ENCODE assay signal across 15 cellular contexts in the genomic region with DNA sequence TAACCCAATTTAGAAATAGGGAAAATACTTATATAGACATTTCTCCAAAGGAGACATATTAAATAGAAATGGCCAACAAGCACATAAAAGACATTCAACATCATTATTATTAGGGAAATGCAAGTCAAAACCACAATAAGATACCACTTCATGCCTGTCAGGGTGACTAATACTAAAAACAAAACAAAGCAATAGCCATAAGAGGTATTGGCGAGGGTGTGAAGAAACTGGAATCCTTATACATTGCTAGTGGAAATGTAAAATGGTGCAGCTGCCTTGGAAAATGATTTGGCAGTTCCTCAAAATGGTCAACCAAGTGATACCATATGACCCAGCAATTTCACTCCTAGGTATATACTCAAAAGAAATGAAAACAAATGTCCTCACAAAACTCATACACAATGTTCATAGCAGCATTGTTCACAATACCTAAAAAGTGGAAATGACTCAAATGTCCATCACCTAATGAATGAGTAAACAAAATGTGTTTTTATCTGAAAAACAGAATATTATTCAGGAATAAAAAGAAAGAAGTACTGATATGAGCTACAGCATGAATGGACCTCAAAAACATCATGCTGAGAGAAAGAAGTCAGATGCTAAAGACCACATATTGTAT. TPM values are rescaled to one million over a fixed set of nuclear protein-coding genes. Genes with fewer than 3 reads are reported as not detected.
DNase-seq lines count a peak whose midpoint lies in the region; ATAC-seq, FAIRE-seq and TF ChIP-seq lines count a peak whose summit lies in the region.
"Had no signal": no experiment of that assay in that cellular context is flagged by ENCODE, and none has a peak within 500 bp of the region (broad histone marks: within the 10 kb centered on the region; RNA-seq: fewer than 3 reads in every experiment).

No MANE protein-coding gene starts in this region.

- H2AFZ ChIP-seq in GM23248 (no peak overlapping the region), endothelial cell of umbilical vein (ENCODE audit: low read depth, low read length) (peak overlapping the region; percentile 44)

- TF ChIP-seq CTCF in endothelial cell of umbilical vein (IDR thresholded peaks at IDR 0.05; ENCODE audit: extremely low read depth in 1 of 2, insufficient read depth in 1 of 2, low read depth in 1 of 2, low read length in 2 of 2) = no peak

- intact Hi-C loops in endothelial cell of umbilical vein (cut with micrococcal nuclease) = loop anchor here (1.0 to 2.0 kb wide), 4 partner anchors 32 to 163 kb away; no protein-coding TSS in a partner anchor

- peak overlapping the region; percentile 61 for H3K4me2 ChIP-seq in GM23248 (ENCODE audit: unreplicated experiment)
- peak overlapping the region; percentile 82 for H3K4me2 ChIP-seq in endothelial cell of umbilical vein (ENCODE audit: insufficient read depth, low read length)

- POLR2A ChIA-PET in endothelial cell of umbilical vein (lab: Charles Lee) = no interaction called here

- no TSS peak for BruUV-seq in endothelial cell of umbilical vein (replicated peaks; lab: Mats Ljungman, UMichigan)

- no peak for ATAC-seq in left lobe of liver
- no peak for ATAC-seq in HG02571 (IDR thresholded peaks at IDR 0.05; ENCODE audit: unreplicated experiment)
- ATAC-seq: activated CD4-positive, alpha-beta T cell treated with anti-CD3 and anti-CD28 coated beads for 36 hours; body of pancreas had no signal

- DNase-seq in GM23248 = peak; percentile 75
- peak; percentile 71 for DNase-seq in RPMI7951 (ENCODE audit: low read depth)
- peak; percentile 75 for DNase-seq in endothelial cell of umbilical vein (ENCODE audit: low read depth, low spot score)
- DNase-seq in pulmonary artery endothelial cell (ENCODE audit: low read depth, low spot score) = peak; percentile 22
- no peak for DNase-seq in left lobe of liver (ENCODE audit: low spot score)
- DNase-seq in activated CD4-positive, alpha-beta T cell treated with anti-CD3 and anti-CD28 coated beads for 48 hours = no peak
- no peak for DNase-seq in GDM1 (lab: John Stamatoyannopoulos, UW)
- DNase-seq: activated CD4-positive, alpha-beta T cell treated with anti-CD3 and anti-CD28 coated beads for 36 hours; body of pancreas; COR-L47; SW 1271; transverse colon had no signal

- H3K9me3 ChIP-seq in GM23248 (ENCODE audit: low read depth) (no peaks in the 10 kb centered on the region), endothelial cell of umbilical vein (replicated peaks; ENCODE audit: control insufficient read depth, insufficient read depth, low read length) (no peaks in the 10 kb centered on the region)
- H3K9me3 ChIP-seq: body of pancreas, transverse colon had no signal

- H3F3A ChIP-seq in GM23248 (ENCODE audit: insufficient read depth) = peaks cover 37% of the 10 kb centered on the region

- peak; percentile 80 for FAIRE-seq in endothelial cell of umbilical vein (lab: Jason Lieb, UNC)
- FAIRE-seq: GM12892 had no signal

- CTCF ChIA-PET in endothelial cell of umbilical vein (lab: Charles Lee) = interaction anchor here (0.6 to 1.4 kb wide), 6 partner anchors 8 to 317 kb away, joined by 3 to 10 read pairs (median 4); no protein-coding TSS in a partner anchor

- no peak for TF ChIP-seq POLR2A in endothelial cell of umbilical vein (IDR thresholded peaks at IDR 0.05; ENCODE audit: low read depth, low read length)

- H3K27me3 ChIP-seq in GM23248 (replicated peaks; ENCODE audit: insufficient read depth) (no peaks in the 10 kb centered on the region), endothelial cell of umbilical vein (ENCODE audit: control insufficient read depth in 2 of 2, insufficient read depth in 2 of 2, low read length in 2 of 2) (no peaks in the 10 kb centered on the region)
- H3K27me3 ChIP-seq: body of pancreas, transverse colon had no signal

- H3K27ac ChIP-seq in GM23248 = peak overlapping the region; percentile 58
- peak overlapping the region; percentile 70 for H3K27ac ChIP-seq in endothelial cell of umbilical vein (ENCODE audit: insufficient read depth, low read depth, low read length)
- H3K27ac ChIP-seq: body of pancreas, transverse colon had no signal

- H3K36me3 ChIP-seq in GM23248 (ENCODE audit: low read depth) (no peaks in the 10 kb centered on the region), endothelial cell of umbilical vein (ENCODE audit: control insufficient read depth in 2 of 2, extremely low read depth in 1 of 2, insufficient read depth in 2 of 2, low read length in 2 of 2) (no peaks in the 10 kb centered on the region)
- H3K36me3 ChIP-seq: transverse colon had no signal

- H3K9me1 ChIP-seq in endothelial cell of umbilical vein (replicated peaks; ENCODE audit: control insufficient read depth, extremely low read depth, insufficient read depth, low read length) = no peaks in the 10 kb centered on the region

- in situ Hi-C loops in GM23248 (cut with MboI) = loop anchor here (25.0 kb wide), 2 partner anchors 801 to 951 kb away; a partner anchor contains a TSS

- 7 to 11% methylated on average over 1 of the region's 1 CpG for WGBS in GM23248 (ENCODE audit: low coverage in 1 of 2, low lambda C conversion rate in 2 of 2, missing lambda C conversion rate in 2 of 2), 2 experiments

- H3K79me2 ChIP-seq in GM23248 (ENCODE audit: insufficient read depth) = no peaks in the 10 kb centered on the region
- no peaks in the 10 kb centered on the region for H3K79me2 ChIP-seq in endothelial cell of umbilical vein (ENCODE audit: control insufficient read depth, insufficient read depth, low read length)

- no peaks in the 10 kb centered on the region for H4K20me1 ChIP-seq in GM23248 (ENCODE audit: insufficient read depth)
- H4K20me1 ChIP-seq in endothelial cell of umbilical vein (replicated peaks; ENCODE audit: control insufficient read depth, extremely low read depth, insufficient read depth, low read length) = no peaks in the 10 kb centered on the region

- no peak overlapping the region for H3K9ac ChIP-seq in GM23248
- H3K9ac ChIP-seq in endothelial cell of umbilical vein (replicated peaks; ENCODE audit: extremely low read depth, insufficient read depth, low read length) = peak overlapping the region; percentile 38

- H3K9me2 ChIP-seq in GM23248 (ENCODE audit: insufficient read depth) = no peaks in the 10 kb centered on the region

- H3K4me1 ChIP-seq in GM23248 (ENCODE audit: insufficient read depth) (peaks cover 45% of the 10 kb centered on the region), endothelial cell of umbilical vein (ENCODE audit: control insufficient read depth, extremely low read depth, insufficient read depth, low read length) (peaks cover 29% of the 10 kb centered on the region)
- H3K4me1 ChIP-seq: body of pancreas, transverse colon had no signal

- dilution Hi-C loops in endothelial cell of umbilical vein (cut with MboI; ENCODE audit: extremely low pct_ligation_motif_present, low sequenced_read_pairs) = no loop called here

- H3K4me3 ChIP-seq in GM23248 = peak overlapping the region; percentile 18; the same call in 1 of the 2 replicates
- no peak overlapping the region for H3K4me3 ChIP-seq in endothelial cell of umbilical vein (replicated peaks in 1 of 3; ENCODE audit: insufficient read depth in 1 of 3, low read depth in 1 of 3, low read length in 3 of 3)
- H3K4me3 ChIP-seq: body of pancreas, skin epidermis, transverse colon had no signal

RNA-seq across cellular contexts. Expression of a gene that starts 26.9 kb away (rescaled TPM):
- total RNA-seq in GM23248 (2014; rRNA removed; shearing (Covaris generic)) = 2.6 and 5.8 TPM in 2 replicates
- 1.3 and 1.5 TPM in 2 replicates for polyA plus RNA-seq in GM23248 (2016; fragmentation: Nextera tagmentation; extraction: Ambion mirVana)
- 0.48 and 0.68 TPM in 2 replicates for total RNA-seq in RPMI7951 (2014; rRNA removed; shearing (Covaris generic))
- 3.4 and 3.7 TPM in 2 replicates for total RNA-seq in endothelial cell of umbilical vein
- polyA plus RNA-seq in endothelial cell of umbilical vein = 0.80 and 0.97 TPM in 2 replicates
- 0.18 and 0.32 TPM in 2 replicates for polyA plus RNA-seq in endothelial cell of umbilical vein (2011; cell fraction: cytosol; rRNA removed)
- 4.3 and 5.7 TPM in 2 replicates for polyA plus RNA-seq in endothelial cell of umbilical vein (2011; cell fraction: nucleus; rRNA removed)
- 0.52 and 0.80 TPM in 2 replicates for polyA plus RNA-seq in endothelial cell of umbilical vein (2012)
- 1.4 and 1.7 TPM in 2 replicates for polyA minus RNA-seq in endothelial cell of umbilical vein
- polyA minus RNA-seq in endothelial cell of umbilical vein (2011; cell fraction: cytosol; rRNA and poly(A)+ RNA removed) = 1.1 TPM
- 7.6 and 8.3 TPM in 2 replicates for polyA minus RNA-seq in endothelial cell of umbilical vein (2011; cell fraction: nucleus; rRNA and poly(A)+ RNA removed)
- 0.66 and 0.99 TPM in 2 replicates for total RNA-seq in pulmonary artery endothelial cell
- 1.4 TPM for total RNA-seq in left lobe of liver

RNA-seq across cellular contexts. Expression of a gene that starts 46.0 kb away (rescaled TPM):
- total RNA-seq in GM23248 (2014; rRNA removed; shearing (Covaris generic)) = 65.1 and 89.2 TPM in 2 replicates
- polyA plus RNA-seq in GM23248 (2016; fragmentation: Nextera tagmentation; extraction: Ambion mirVana) = 68.9 and 69.3 TPM in 2 replicates
- 35.2 and 47.3 TPM in 2 replicates for total RNA-seq in RPMI7951 (2014; rRNA removed; shearing (Covaris generic))
- 30.2 and 31.0 TPM in 2 replicates for total RNA-seq in endothelial cell of umbilical vein
- 26.2 and 27.3 TPM in 2 replicates for polyA plus RNA-seq in endothelial cell of umbilical vein
- 15.6 and 19.0 TPM in 2 replicates for polyA plus RNA-seq in endothelial cell of umbilical vein (2011; cell fraction: cytosol; rRNA removed)
- polyA plus RNA-seq in endothelial cell of umbilical vein (2011; cell fraction: nucleus; rRNA removed) = 95.0 and 140 TPM in 2 replicates
- 24.8 and 27.0 TPM in 2 replicates for polyA plus RNA-seq in endothelial cell of umbilical vein (2012)
- polyA minus RNA-seq in endothelial cell of umbilical vein = 18.5 and 21.9 TPM in 2 replicates
- 19.9 TPM for polyA minus RNA-seq in endothelial cell of umbilical vein (2011; cell fraction: cytosol; rRNA and poly(A)+ RNA removed)
- 57.3 and 59.8 TPM in 2 replicates for polyA minus RNA-seq in endothelial cell of umbilical vein (2011; cell fraction: nucleus; rRNA and poly(A)+ RNA removed)
- total RNA-seq in pulmonary artery endothelial cell = 35.5 and 44.6 TPM in 2 replicates
- 16.7 TPM for total RNA-seq in left lobe of liver

RNA-seq across cellular contexts. Expression of a gene that starts 46.1 kb away (rescaled TPM):
- 120 and 197 TPM in 2 replicates for total RNA-seq in GM23248 (2014; rRNA removed; shearing (Covaris generic))
- polyA plus RNA-seq in GM23248 (2016; fragmentation: Nextera tagmentation; extraction: Ambion mirVana) (89.2 and 93.4 TPM in 2 replicates), endothelial cell of umbilical vein (160 and 203 TPM in 2 replicates)
- total RNA-seq in RPMI7951 (2014; rRNA removed; shearing (Covaris generic)) = 68.6 and 88.6 TPM in 2 replicates
- total RNA-seq in endothelial cell of umbilical vein (30.8 and 39.8 TPM in 2 replicates), pulmonary artery endothelial cell (57.6 and 59.3 TPM in 2 replicates), left lobe of liver (15.2 TPM)
- polyA plus RNA-seq in endothelial cell of umbilical vein (2011; cell fraction: cytosol; rRNA removed) = 72.9 TPM in 2 replicates
- 83.2 and 96.9 TPM in 2 replicates for polyA plus RNA-seq in endothelial cell of umbilical vein (2011; cell fraction: nucleus; rRNA removed)
- polyA plus RNA-seq in endothelial cell of umbilical vein (2012) = 44.5 and 55.3 TPM in 2 replicates
- 148 and 155 TPM in 2 replicates for polyA minus RNA-seq in endothelial cell of umbilical vein
- 22.0 TPM for polyA minus RNA-seq in endothelial cell of umbilical vein (2011; cell fraction: cytosol; rRNA and poly(A)+ RNA removed)
- 37.7 and 53.0 TPM in 2 replicates for polyA minus RNA-seq in endothelial cell of umbilical vein (2011; cell fraction: nucleus; rRNA and poly(A)+ RNA removed)

Comparison
In these comparisons a context has a peak if more than half of its experiments do, and no peak if none do; other contexts are left out.
1. DNase-seq: peak in GM23248 (single experiment), RPMI7951 (single experiment), endothelial cell of umbilical vein (single experiment) and pulmonary artery endothelial cell (single experiment); none in left lobe of liver (single experiment), activated CD4-positive, alpha-beta T cell treated with anti-CD3 and anti-CD28 coated beads for 48 hours (single experiment) and GDM1 (single experiment).